In the genomic region with DNA sequence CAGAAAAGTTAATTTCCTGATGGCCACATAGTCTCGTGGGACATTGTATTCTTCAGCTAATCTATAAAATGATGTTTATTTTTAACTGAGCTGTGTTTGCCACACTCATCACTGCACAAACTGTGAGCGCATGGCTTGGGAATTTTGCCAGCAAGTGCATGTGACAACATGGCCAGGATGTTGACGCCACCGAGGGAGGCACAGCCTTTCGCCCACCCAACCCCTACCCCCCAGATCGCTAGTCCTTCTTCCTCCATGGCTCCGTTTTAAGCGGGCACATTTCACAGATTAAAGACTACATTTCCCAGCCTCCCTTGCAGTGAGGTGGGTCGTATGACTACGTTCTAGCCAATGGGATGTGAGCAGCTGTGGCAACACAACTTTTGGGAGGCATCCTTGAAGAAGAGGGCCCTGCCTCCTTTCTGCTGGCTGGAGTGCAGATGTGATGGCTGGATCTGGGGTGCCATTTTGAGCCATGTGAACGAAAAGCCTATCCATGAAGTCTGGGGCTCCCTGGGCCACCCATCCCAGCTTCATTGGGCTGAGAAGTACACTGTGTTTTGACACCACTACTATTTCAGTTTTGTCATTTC, we compare ENCODE assay signal across 8 cellular contexts. TPM values are rescaled to one million over a fixed set of nuclear protein-coding genes. Genes with fewer than 3 reads are reported as not detected.
DNase-seq lines count a peak whose midpoint lies in the region; ATAC-seq and TF ChIP-seq lines count a peak whose summit lies in the region.

No MANE protein-coding gene starts in this region.

- peak overlapping the region; percentile 68 for H3K4me3 Mint-ChIP-seq in neural progenitor cell

- H3K9me3 ChIP-seq in heart left ventricle (peaks cover 0 to 3% (median 0%) of the 10 kb centered on the region in 12 donors), right atrium auricular region (peaks cover 0 to 4% of the 10 kb centered on the region in 2 donors), Peyer's patch (no peaks in the 10 kb centered on the region), duodenal mucosa (ENCODE audit: control insufficient read depth in 1 of 2, low read length in 2 of 2) (no peaks in the 10 kb centered on the region), neural progenitor cell (ENCODE audit: low read depth) (no peaks in the 10 kb centered on the region), esophagus muscularis mucosa (peaks cover 0 to 8% (median 2%) of the 10 kb centered on the region in 4 donors)

- no peaks in the 10 kb centered on the region for H3K36me3 Mint-ChIP-seq in neural progenitor cell

- peaks cover 0 to 52% (median 20%) of the 10 kb centered on the region in 9 donors for H3K27me3 ChIP-seq in heart left ventricle
- peaks cover 0 to 5% of the 10 kb centered on the region in 2 donors for H3K27me3 ChIP-seq in right atrium auricular region
- H3K27me3 ChIP-seq in Peyer's patch, result no peaks in the 10 kb centered on the region
- H3K27me3 ChIP-seq in duodenal mucosa (ENCODE audit: control insufficient read depth in 1 of 2, insufficient read depth in 2 of 2, low read length in 2 of 2), result peaks cover 8 to 9% of the 10 kb centered on the region in 2 donors
- peaks cover 63% of the 10 kb centered on the region for H3K27me3 ChIP-seq in neural progenitor cell
- H3K27me3 ChIP-seq in esophagus muscularis mucosa, result peaks cover 4 to 90% (median 43%) of the 10 kb centered on the region in 4 donors

- peaks cover 27% of the 10 kb centered on the region for H3K4me1 Mint-ChIP-seq in neural progenitor cell

- H3F3A ChIP-seq in neural progenitor cell (ENCODE audit: low read depth), result peaks cover 49% of the 10 kb centered on the region

- H3K9ac ChIP-seq in duodenal mucosa (ENCODE audit: low read depth in 1 of 2, low read length in 2 of 2), result peak overlapping the region; percentile 6 to 57
- H3K9ac ChIP-seq in neural progenitor cell, result no peak overlapping the region

- no peak overlapping the region for H3K4me2 ChIP-seq in neural progenitor cell

- H3K36me3 ChIP-seq in heart left ventricle (peaks cover 0 to 4% (median 0%) of the 10 kb centered on the region in 9 donors), right atrium auricular region (no peaks in the 10 kb centered on the region), Peyer's patch (no peaks in the 10 kb centered on the region), duodenal mucosa (ENCODE audit: control insufficient read depth in 1 of 2, insufficient read depth in 2 of 2, low read length in 2 of 2) (no peaks in the 10 kb centered on the region), neural progenitor cell (no peaks in the 10 kb centered on the region), esophagus muscularis mucosa (no peaks in the 10 kb centered on the region)

- peaks cover 20% of the 10 kb centered on the region for H4K20me1 ChIP-seq in neural progenitor cell (ENCODE audit: low read depth)

- H3K27ac Mint-ChIP-seq in neural progenitor cell, result peak overlapping the region; percentile 68

- no peak for TF ChIP-seq POLR2A in heart left ventricle (IDR thresholded peaks at IDR 0.05)
- peak; percentile 2 to 10 for TF ChIP-seq POLR2A in Peyer's patch (IDR thresholded peaks at IDR 0.05)
- TF ChIP-seq POLR2A in esophagus muscularis mucosa (IDR thresholded peaks at IDR 0.05; ENCODE audit: low read depth), result no peak

- no peak overlapping the region for H3K4me3 ChIP-seq in heart left ventricle
- no peak overlapping the region for H3K4me3 ChIP-seq in right atrium auricular region
- peak overlapping the region in 1 of 4 donors; percentile 13 for H3K4me3 ChIP-seq in Peyer's patch
- H3K4me3 ChIP-seq in duodenal mucosa (ENCODE audit: low read depth in 1 of 2, low read length in 2 of 2), result peak overlapping the region in 1 of 2 donors; percentile 2
- no peak overlapping the region for H3K4me3 ChIP-seq in neural progenitor cell
- H3K4me3 ChIP-seq in esophagus muscularis mucosa, result no peak overlapping the region

- intact Hi-C loops in heart left ventricle (cut with DNase I) (loop anchor here in 6 of 10 donors (2.0 to 10.0 kb wide), 6 partner anchors 113 to 233 kb away; no protein-coding TSS in a partner anchor), esophagus muscularis mucosa (cut with DNase I) (loop anchor here (10.0 kb wide), 1 partner anchor 231 kb away; no protein-coding TSS in a partner anchor)

- peaks cover 0 to 50% (median 25%) of the 10 kb centered on the region in 12 donors for H3K4me1 ChIP-seq in heart left ventricle
- H3K4me1 ChIP-seq in right atrium auricular region, result peaks cover 0 to 38% of the 10 kb centered on the region in 2 donors
- peaks cover 5 to 41% (median 13%) of the 10 kb centered on the region in 4 donors for H3K4me1 ChIP-seq in Peyer's patch
- peaks cover 25 to 41% of the 10 kb centered on the region in 2 donors for H3K4me1 ChIP-seq in duodenal mucosa (ENCODE audit: control insufficient read depth in 1 of 2, insufficient read depth in 2 of 2, low read length in 2 of 2)
- peaks cover 22% of the 10 kb centered on the region for H3K4me1 ChIP-seq in neural progenitor cell
- H3K4me1 ChIP-seq in esophagus muscularis mucosa, result peaks cover 20 to 45% (median 33%) of the 10 kb centered on the region in 4 donors

- H3K79me2 ChIP-seq in neural progenitor cell (ENCODE audit: low read depth), result no peaks in the 10 kb centered on the region

- WGBS in heart left ventricle, 4 donors, result 32 to 40% (median 34%) methylated on average over 11 of the region's 11 CpGs
- WGBS in esophagus muscularis mucosa, result 57% methylated on average over 11 of the region's 11 CpGs

- ATAC-seq in heart left ventricle, result peak in 3 of 4 donors; percentile 5 to 45 (median 31)
- ATAC-seq in GM18868 (IDR thresholded peaks at IDR 0.05; ENCODE audit: unreplicated experiment), result no peak

- no peak overlapping the region for H2AFZ ChIP-seq in neural progenitor cell (replicated peaks)

- peaks cover 2% of the 10 kb centered on the region for H3K9me3 Mint-ChIP-seq in neural progenitor cell

- peak in 1 of 12 donors; percentile 30 for TF ChIP-seq CTCF in heart left ventricle (IDR thresholded peaks at IDR 0.05)
- TF ChIP-seq CTCF in right atrium auricular region (IDR thresholded peaks at IDR 0.05), result no peak
- no peak for TF ChIP-seq CTCF in Peyer's patch (IDR thresholded peaks at IDR 0.05)
- no peak for TF ChIP-seq CTCF in neural progenitor cell (IDR thresholded peaks at IDR 0.05)
- TF ChIP-seq CTCF in esophagus muscularis mucosa (IDR thresholded peaks at IDR 0.05), result no peak

- DNase-seq in heart left ventricle, result peak in 3 of 5 donors; percentile 36 to 40 (median 37)
- no peak for DNase-seq in right atrium auricular region (ENCODE audit: low spot score)
- DNase-seq in Peyer's patch, result no peak
- peak; percentile 48 for DNase-seq in neural progenitor cell (ENCODE audit: low spot score)
- DNase-seq in esophagus muscularis mucosa (ENCODE audit: extremely low spot score), result no peak
- no peak for DNase-seq in Ammon's horn (ENCODE audit: low spot score)

- no peak for TF ChIP-seq EP300 in esophagus muscularis mucosa (IDR thresholded peaks at IDR 0.05)

- peaks cover 10% of the 10 kb centered on the region for H3K27me3 Mint-ChIP-seq in neural progenitor cell (ENCODE audit: insufficient read depth, low read depth)

- H3K27ac ChIP-seq in heart left ventricle (peak overlapping the region in 1 of 12 donors; percentile 89), right atrium auricular region (no peak overlapping the region), Peyer's patch (peak overlapping the region in 3 of 4 donors; percentile 84 to 99 (median 96)), duodenal mucosa (ENCODE audit: low read depth, low read length) (peak overlapping the region; percentile 90), neural progenitor cell (no peak overlapping the region), esophagus muscularis mucosa (replicated peaks in 1 of 4) (no peak overlapping the region)

RNA-seq across cellular contexts. Expression of gene NRARP, which starts 7.9 kb away (rescaled TPM):
- total RNA-seq in heart left ventricle (10 to 100 TPM in 5 of 9 donors, 1 to 10 TPM in 4; 6.4 to 15.8 (median 10.3) TPM), right atrium auricular region (10 to 100 TPM in 1 of 2 donors, 1 to 10 TPM in 1; 5.6 to 13.3 TPM), Peyer's patch (10 to 100 TPM; 35.3 to 56.1 (median 43.8) TPM), neural progenitor cell (ENCODE audit: low replicate concordance) (20.7 and 25.2 TPM in 2 replicates), esophagus muscularis mucosa (10 to 100 TPM in 1 of 4 donors, 1 to 10 TPM in 3; 2.9 to 10.3 (median 7.2) TPM)
- polyA plus RNA-seq in heart left ventricle, result 1 to 10 TPM; 1.6 to 4.2 TPM

RNA-seq across cellular contexts. Expression of gene TOR4A, which starts 16.7 kb away (rescaled TPM):
- total RNA-seq in heart left ventricle (10 to 100 TPM; 14.0 to 46.4 (median 18.5) TPM), right atrium auricular region (10 to 100 TPM in 1 of 2 donors, 1 to 10 TPM in 1; 9.4 to 16.8 TPM), Peyer's patch (10 to 100 TPM; 33.8 to 45.7 (median 39.2) TPM), neural progenitor cell (ENCODE audit: low replicate concordance) (0.39 and 2.8 TPM in 2 replicates), esophagus muscularis mucosa (1 to 10 TPM; 5.0 to 9.2 (median 7.3) TPM)
- polyA plus RNA-seq in heart left ventricle, result 10 to 100 TPM in 1 of 2 donors, 1 to 10 TPM in 1; 6.6 to 16.3 TPM

RNA-seq across cellular contexts. Expression of gene NELFB, which starts 39.1 kb away (rescaled TPM):
- 10 to 100 TPM; 32.5 to 55.5 (median 38.1) TPM for total RNA-seq in heart left ventricle
- 10 to 100 TPM; 31.4 to 77.8 TPM for polyA plus RNA-seq in heart left ventricle
- 10 to 100 TPM; 30.0 to 38.0 TPM for total RNA-seq in right atrium auricular region
- 10 to 100 TPM; 47.4 to 57.8 (median 50.2) TPM for total RNA-seq in Peyer's patch
- 35.2 and 76.1 TPM in 2 replicates for total RNA-seq in neural progenitor cell (ENCODE audit: low replicate concordance)
- total RNA-seq in esophagus muscularis mucosa, result 10 to 100 TPM; 26.6 to 73.2 (median 48.8) TPM

RNA-seq across cellular contexts. Expression of gene STPG3, which starts 43.1 kb away (rescaled TPM):
- total RNA-seq in heart left ventricle (under 1 TPM in 2 of 9 donors, not detected in 7; 0.23 to 0.31 TPM), right atrium auricular region (not detected), Peyer's patch (not detected), neural progenitor cell (ENCODE audit: low replicate concordance) (not detected in 2 replicates), esophagus muscularis mucosa (not detected)
- polyA plus RNA-seq in heart left ventricle, result under 1 TPM in 1 of 2 donors, not detected in 1; 0.61 TPM

RNA-seq across cellular contexts. Expression of gene TUBB4B, which starts 53.1 kb away (rescaled TPM):
- 100 to 1,000 TPM; 244 to 769 (median 456) TPM for total RNA-seq in heart left ventricle
- polyA plus RNA-seq in heart left ventricle, result 100 to 1,000 TPM; 705 to 900 TPM
- 100 to 1,000 TPM; 310 to 394 TPM for total RNA-seq in right atrium auricular region
- total RNA-seq in Peyer's patch, result 100 to 1,000 TPM; 174 to 409 (median 322) TPM
- 183 and 367 TPM in 2 replicates for total RNA-seq in neural progenitor cell (ENCODE audit: low replicate concordance)
- total RNA-seq in esophagus muscularis mucosa, result 100 to 1,000 TPM; 227 to 469 (median 304) TPM

Comparison
In these comparisons a context has a peak if more than half of its experiments do, and no peak if none do; other contexts are left out.
1. DNase-seq: peak in heart left ventricle (3 of 5) and neural progenitor cell (single experiment); none in right atrium auricular region (single experiment), Peyer's patch (0 of 3), esophagus muscularis mucosa (single experiment) and Ammon's horn (single experiment).
2. H3K27ac ChIP-seq: peak in Peyer's patch (3 of 4) and duodenal mucosa (single experiment); none in right atrium auricular region (0 of 2), neural progenitor cell (single experiment) and esophagus muscularis mucosa (0 of 4).
3. POLR2A ChIP-seq: peak in Peyer's patch (2 of 2); none in heart left ventricle (0 of 2) and esophagus muscularis mucosa (single experiment).